26 cellular contexts compared by ENCODE assay signal in genomic region chr4:147494301-147494700, GRCh38. TPM values are rescaled to one million over a fixed set of nuclear protein-coding genes. Genes with fewer than 3 reads are reported as not detected.
"Had no signal": no experiment of that assay in that cellular context is flagged by ENCODE, and none has a peak within 500 bp of the region (broad histone marks: within the 10 kb centered on the region; RNA-seq: fewer than 3 reads in every experiment).

No MANE protein-coding gene starts in this region.

- H3K36me3 Mint-ChIP-seq: activated CD8-positive, alpha-beta memory T cell treated with anti-CD3 and anti-CD28 coated beads, Interleukin-2, amount 10 ng/mL, durations not matched to agents 7 days and 5 days; activated naive CD4-positive, alpha-beta T cell treated with anti-CD3 and anti-CD28 coated beads, Interleukin-2, amount 50 U/mL, for 24 hours had no signal

- H3K4me3 Mint-ChIP-seq: activated B cell treated with CpG ODN at 0.5 μM for 24 hours; activated CD4-positive, alpha-beta T cell treated with anti-CD3 and anti-CD28 coated beads, Interleukin-2, amount 10 ng/mL, durations not matched to agents 24 days and 14 days; activated CD8-positive, alpha-beta memory T cell treated with anti-CD3 and anti-CD28 coated beads, Interleukin-2, amount 10 ng/mL, durations not matched to agents 7 days and 5 days; activated naive CD4-positive, alpha-beta T cell treated with anti-CD3 and anti-CD28 coated beads, Interleukin-2, amount 50 U/mL, for 24 hours; activated T-cell treated with anti-CD3 and anti-CD28 coated beads, Interleukin-2, amount 50 U/mL, for 24 hours; activated T-helper 1 cell treated with anti-CD3 and anti-CD28 coated beads, Interleukin-12 subunit alpha, Interleukin-12 subunit beta, Interleukin-2, Interleukin-4 antibody, amounts not matched to agents 30 ng/mL and 10 ng/mL and 1 ng/mL, durations not matched to agents 14 hours and 24 hours and 36 hours; T-helper 17 cell had no signal

- H3K4me3 ChIP-seq: body of pancreas had no signal

- H3K27me3 Mint-ChIP-seq: activated B cell treated with CpG ODN at 0.5 μM for 24 hours had no signal

- H3K4me1 ChIP-seq: body of pancreas had no signal

- H3K9ac ChIP-seq: KMS-11 had no signal

- ATAC-seq: activated CD8-positive, alpha-beta memory T cell treated with anti-CD3 and anti-CD28 coated beads, Interleukin-2, amount 10 ng/mL, durations not matched to agents 7 days and 5 days; body of pancreas; T-helper 17 cell had no signal

- H3K4me1 Mint-ChIP-seq: activated B cell treated with CpG ODN at 0.5 μM for 24 hours; activated CD4-positive, alpha-beta T cell treated with anti-CD3 and anti-CD28 coated beads, Interleukin-2, amount 10 ng/mL, durations not matched to agents 24 days and 14 days; activated CD8-positive, alpha-beta memory T cell treated with anti-CD3 and anti-CD28 coated beads, Interleukin-2, amount 10 ng/mL, durations not matched to agents 7 days and 5 days; activated naive CD4-positive, alpha-beta T cell treated with anti-CD3 and anti-CD28 coated beads, Interleukin-2, amount 50 U/mL, for 24 hours; T-helper 17 cell had no signal

- H3K27me3 ChIP-seq: body of pancreas had no signal

- H3K27ac Mint-ChIP-seq: activated B cell treated with CpG ODN at 0.5 μM for 24 hours; activated CD4-positive, alpha-beta T cell treated with anti-CD3 and anti-CD28 coated beads, Interleukin-2, amount 10 ng/mL, durations not matched to agents 24 days and 14 days; activated CD8-positive, alpha-beta memory T cell treated with anti-CD3 and anti-CD28 coated beads, Interleukin-2, amount 10 ng/mL, durations not matched to agents 7 days and 5 days; activated naive CD4-positive, alpha-beta T cell treated with anti-CD3 and anti-CD28 coated beads, Interleukin-2, amount 50 U/mL, for 24 hours; activated T-cell treated with anti-CD3 and anti-CD28 coated beads, Interleukin-2, amount 50 U/mL, for 24 hours; activated T-helper 1 cell treated with anti-CD3 and anti-CD28 coated beads, Interleukin-12 subunit alpha, Interleukin-12 subunit beta, Interleukin-2, Interleukin-4 antibody, amounts not matched to agents 30 ng/mL and 10 ng/mL and 1 ng/mL, durations not matched to agents 14 hours and 24 hours and 36 hours; T-helper 17 cell had no signal

- H3K27ac ChIP-seq: body of pancreas, KMS-11 had no signal

- H3K9me3 Mint-ChIP-seq: activated B cell treated with CpG ODN at 0.5 μM for 24 hours; activated CD4-positive, alpha-beta T cell treated with anti-CD3 and anti-CD28 coated beads, Interleukin-2, amount 10 ng/mL, durations not matched to agents 24 days and 14 days; activated naive CD4-positive, alpha-beta T cell treated with anti-CD3 and anti-CD28 coated beads, Interleukin-2, amount 50 U/mL, for 24 hours; activated T-cell treated with anti-CD3 and anti-CD28 coated beads, Interleukin-2, amount 50 U/mL, for 24 hours; activated T-helper 1 cell treated with anti-CD3 and anti-CD28 coated beads, Interleukin-12 subunit alpha, Interleukin-12 subunit beta, Interleukin-2, Interleukin-4 antibody, amounts not matched to agents 30 ng/mL and 10 ng/mL and 1 ng/mL, durations not matched to agents 14 hours and 24 hours and 36 hours had no signal

- H3K9me3 ChIP-seq: body of pancreas had no signal

- DNase-seq: activated B cell treated with CpG ODN at 0.5 μM for 24 hours; activated CD4-positive, alpha-beta T cell treated with anti-CD3 and anti-CD28 coated beads for 1 hour; activated CD4-positive, alpha-beta T cell treated with anti-CD3 and anti-CD28 coated beads, Interleukin-2, amount 10 ng/mL, durations not matched to agents 24 days and 14 days; activated CD4-positive, alpha-beta T cell treated with anti-CD3 and anti-CD28 coated beads, Interleukin-2, amount 50 U/mL, for 48 hours; activated CD8-positive, alpha-beta memory T cell treated with anti-CD3 and anti-CD28 coated beads, Interleukin-2, amount 10 ng/mL, durations not matched to agents 7 days and 5 days; activated effector memory CD4-positive, alpha-beta T cell treated with Interleukin-2 at 50 U/mL for 16 hours; activated naive CD4-positive, alpha-beta T cell; activated T-cell treated with anti-CD3 and anti-CD28 coated beads, Interleukin-2, amount 50 U/mL, for 24 hours; aorta; body of pancreas; NCI-H146; NCI-H187 treated with DMSO at 0.1 percent for 48 hours; NCI-H2081 treated with DMSO at 0.1 percent for 48 hours; NCI-H2171; NCI-H345; NCI-H510A; NCI-H526 treated with DMSO at 0.1 percent for 48 hours; NCI-H82; SIG-M5; T-helper 17 cell; T1000 had no signal

RNA-seq across cellular contexts. Expression of gene EDNRA, which starts 13.4 kb away (rescaled TPM):
- total RNA-seq: activated B cell treated with CpG ODN at 0.5 μM for 24 hours; activated CD4-positive, alpha-beta T cell treated with anti-CD3 and anti-CD28 coated beads, Interleukin-2, amount 10 ng/mL, durations not matched to agents 24 days and 14 days; activated CD8-positive, alpha-beta memory T cell treated with anti-CD3 and anti-CD28 coated beads, Interleukin-2, amount 10 ng/mL, durations not matched to agents 7 days and 5 days; activated T-helper 1 cell treated with anti-CD3 and anti-CD28 coated beads, Interleukin-12 subunit alpha, Interleukin-12 subunit beta, Interleukin-2, Interleukin-4 antibody, amounts not matched to agents 30 ng/mL and 10 ng/mL and 1 ng/mL, durations not matched to agents 14 hours and 24 hours and 36 hours; MCF 10A; OCI-LY7; T-helper 17 cell had no signal
